9 cellular contexts compared by ENCODE assay signal in the genomic region with DNA sequence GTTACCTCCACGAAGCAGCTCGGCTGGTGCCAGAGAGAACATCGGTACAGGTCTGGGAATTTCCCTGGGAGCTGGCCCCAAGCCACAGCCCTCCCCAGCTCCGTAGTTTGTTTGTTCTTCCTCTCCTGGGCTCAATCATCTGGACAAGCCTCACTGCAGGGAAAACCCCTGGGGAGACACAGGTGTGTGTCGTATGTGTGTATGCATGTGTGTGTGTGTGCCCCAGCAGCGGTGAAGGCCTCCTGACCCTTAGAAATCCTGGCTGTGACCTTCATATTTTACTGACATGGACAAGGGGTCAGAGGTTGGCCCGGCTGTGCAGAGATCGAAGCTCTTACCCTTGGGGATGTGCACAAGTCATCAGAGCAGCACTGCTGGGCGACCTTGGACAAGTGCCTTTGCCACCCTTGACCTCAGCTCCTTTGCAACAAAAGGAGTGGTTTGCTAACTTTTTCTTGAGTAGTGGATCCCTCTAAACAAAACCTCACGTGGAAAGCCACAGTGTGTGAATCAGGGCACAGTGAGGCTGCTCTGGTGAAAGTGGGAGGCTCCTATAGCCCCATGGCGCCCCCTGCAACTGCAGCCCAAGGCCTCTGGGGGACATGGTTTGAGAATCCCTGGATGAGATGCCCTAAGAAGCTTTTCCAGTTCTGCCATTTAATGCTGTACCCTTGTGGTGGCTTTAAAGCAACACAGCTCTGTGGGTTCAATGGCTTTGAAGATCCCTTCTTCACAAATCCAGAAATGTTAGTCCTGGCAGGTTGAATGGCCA. TPM values are rescaled to one million over a fixed set of nuclear protein-coding genes. Genes with fewer than 3 reads are reported as not detected.
DNase-seq lines count a peak whose midpoint lies in the region; ATAC-seq and TF ChIP-seq lines count a peak whose summit lies in the region.
"Had no signal": no experiment of that assay in that cellular context is flagged by ENCODE, and none has a peak within 500 bp of the region (broad histone marks: within the 10 kb centered on the region; RNA-seq: fewer than 3 reads in every experiment).

No MANE protein-coding gene starts in this region.

- peaks cover 21% of the 10 kb centered on the region for H3K36me3 Mint-ChIP-seq in GM23338 (ENCODE audit: low read depth)

- H3K9me3 Mint-ChIP-seq in GM23338 = no peaks in the 10 kb centered on the region

- no peak overlapping the region for H2AFZ ChIP-seq in GM23338

- peak overlapping the region; percentile 48; the same call in 1 of the 2 replicates for H3K27ac Mint-ChIP-seq in GM23338

- H3K4me1 Mint-ChIP-seq in GM23338 = peaks cover 38% of the 10 kb centered on the region

- no peaks in the 10 kb centered on the region for H3K9me3 ChIP-seq in SJCRH30 (replicated peaks)

- H3K4me3 ChIP-seq in GM23338 (no peak overlapping the region), SJCRH30 (no peak overlapping the region)

- H3K27ac ChIP-seq in GM23338 (ENCODE audit: low read depth) = 0 out of 2 replicates have a peak overlapping the region, but pooled peaks have one; percentile 88
- H3K27ac ChIP-seq in SJCRH30 = no peak overlapping the region

- peak; percentile 60 to 61 for TF ChIP-seq CTCF in GM23338 (conservative IDR thresholded peaks at IDR 0.05; ENCODE audit: low read depth in 2 of 2)

- no peaks in the 10 kb centered on the region for H3K9me2 ChIP-seq in GM23338 (ENCODE audit: insufficient read depth)

- ATAC-seq in GM23338 (peak; percentile 9; the same call in 2 of the 3 replicates), GM19351 (IDR thresholded peaks at IDR 0.05; ENCODE audit: unreplicated experiment) (no peak)

- no peaks in the 10 kb centered on the region for H3F3A ChIP-seq in GM23338 (replicated peaks; ENCODE audit: low read depth)

- H3K36me3 ChIP-seq in GM23338 (ENCODE audit: insufficient read depth) = no peaks in the 10 kb centered on the region
- H3K36me3 ChIP-seq in SJCRH30 = no peaks in the 10 kb centered on the region

- H3K4me1 ChIP-seq in GM23338 (ENCODE audit: insufficient read depth) = peaks cover 16% of the 10 kb centered on the region; the same call in 1 of the 2 replicates
- H3K4me1 ChIP-seq in SJCRH30 = no peaks in the 10 kb centered on the region

- H4K20me1 ChIP-seq in GM23338 (replicated peaks; ENCODE audit: insufficient read depth) = no peaks in the 10 kb centered on the region

- 0 out of 2 replicates have a peak, but pooled peaks cover 9% of the 10 kb centered on the region for H3K79me2 ChIP-seq in GM23338 (replicated peaks; ENCODE audit: insufficient read depth)

- no peak overlapping the region for H3K4me3 Mint-ChIP-seq in GM23338

- no peak overlapping the region for H3K4me2 ChIP-seq in GM23338

- H3K27me3 ChIP-seq in GM23338 (ENCODE audit: insufficient read depth) (no peaks in the 10 kb centered on the region), SJCRH30 (peaks cover 36% of the 10 kb centered on the region)

- H3K27me3 Mint-ChIP-seq in GM23338 (ENCODE audit: insufficient read depth, low read depth, poor library complexity) = peaks cover 24% of the 10 kb centered on the region

- DNase-seq in DMS53 (lab: John Stamatoyannopoulos, UW) (peak; percentile 94), GM23338 (ENCODE audit: low spot score) (peak; percentile 78), RPMI7951 (ENCODE audit: low read depth) (peak; percentile 13), kidney tubule cell (ENCODE audit: low spot score) (peak; percentile 83), GM03348 (ENCODE audit: low spot score) (no peak), AG20443 (ENCODE audit: low spot score) (no peak), SJCRH30 (no peak)
- DNase-seq: foreskin melanocyte had no signal

TF ChIP-seq in GM23338, 12 proteins besides CTCF, POLR2A, EP300 and RAD21:
- TF ChIP-seq, protein P1, sequence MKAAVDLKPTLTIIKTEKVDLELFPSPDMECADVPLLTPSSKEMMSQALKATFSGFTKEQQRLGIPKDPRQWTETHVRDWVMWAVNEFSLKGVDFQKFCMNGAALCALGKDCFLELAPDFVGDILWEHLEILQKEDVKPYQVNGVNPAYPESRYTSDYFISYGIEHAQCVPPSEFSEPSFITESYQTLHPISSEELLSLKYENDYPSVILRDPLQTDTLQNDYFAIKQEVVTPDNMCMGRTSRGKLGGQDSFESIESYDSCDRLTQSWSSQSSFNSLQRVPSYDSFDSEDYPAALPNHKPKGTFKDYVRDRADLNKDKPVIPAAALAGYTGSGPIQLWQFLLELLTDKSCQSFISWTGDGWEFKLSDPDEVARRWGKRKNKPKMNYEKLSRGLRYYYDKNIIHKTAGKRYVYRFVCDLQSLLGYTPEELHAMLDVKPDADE (IDR thresholded peaks at IDR 0.05) = no peak
- no peak for TF ChIP-seq JUNB (IDR thresholded peaks at IDR 0.05; ENCODE audit: unreplicated experiment)

RNA-seq across cellular contexts. Expression of a gene that starts 12.3 kb away (rescaled TPM):
- 0.28 TPM in 1 of 2 replicates, not detected in the other for total RNA-seq in GM23338 (2014; rRNA removed; shearing (Covaris generic))
- 0.11 TPM in 1 of 2 replicates, not detected in the other for polyA plus RNA-seq in GM23338 (2016; fragmentation: Nextera tagmentation; extraction: Ambion mirVana)
- 1.6 and 2.3 TPM in 2 replicates for total RNA-seq in RPMI7951 (2014; rRNA removed; shearing (Covaris generic))
- not detected in 2 replicates for total RNA-seq in SJCRH30 (2014; rRNA removed; shearing (Covaris generic))

RNA-seq across cellular contexts. Expression of a gene that starts 31.9 kb away (rescaled TPM):
- total RNA-seq in GM23338 (2014; rRNA removed; shearing (Covaris generic)) = 4.2 and 4.3 TPM in 2 replicates
- 6.2 and 8.9 TPM in 2 replicates for polyA plus RNA-seq in GM23338 (2016; fragmentation: Nextera tagmentation; extraction: Ambion mirVana)
- total RNA-seq in RPMI7951 (2014; rRNA removed; shearing (Covaris generic)) = 11.7 and 12.8 TPM in 2 replicates
- total RNA-seq in SJCRH30 (2014; rRNA removed; shearing (Covaris generic)) = not detected in 2 replicates

RNA-seq across cellular contexts. Expression of a gene that starts 43.3 kb away (rescaled TPM):
- total RNA-seq in GM23338 (2014; rRNA removed; shearing (Covaris generic)) = not detected in 2 replicates
- not detected in 2 replicates for polyA plus RNA-seq in GM23338 (2016; fragmentation: Nextera tagmentation; extraction: Ambion mirVana)
- under 0.01 and 0.12 TPM in 2 replicates for total RNA-seq in RPMI7951 (2014; rRNA removed; shearing (Covaris generic))
- total RNA-seq in SJCRH30 (2014; rRNA removed; shearing (Covaris generic)) = 0.03 TPM in 1 of 2 replicates, not detected in the other

Comparison
In these comparisons a context has a peak if more than half of its experiments do, and no peak if none do; other contexts are left out.
1. DNase-seq: peak in DMS53 (single experiment), GM23338 (single experiment), RPMI7951 (single experiment) and kidney tubule cell (single experiment); none in GM03348 (single experiment), AG20443 (single experiment) and SJCRH30 (0 of 2).